16 cellular contexts compared by ENCODE assay signal in the genomic region with DNA sequence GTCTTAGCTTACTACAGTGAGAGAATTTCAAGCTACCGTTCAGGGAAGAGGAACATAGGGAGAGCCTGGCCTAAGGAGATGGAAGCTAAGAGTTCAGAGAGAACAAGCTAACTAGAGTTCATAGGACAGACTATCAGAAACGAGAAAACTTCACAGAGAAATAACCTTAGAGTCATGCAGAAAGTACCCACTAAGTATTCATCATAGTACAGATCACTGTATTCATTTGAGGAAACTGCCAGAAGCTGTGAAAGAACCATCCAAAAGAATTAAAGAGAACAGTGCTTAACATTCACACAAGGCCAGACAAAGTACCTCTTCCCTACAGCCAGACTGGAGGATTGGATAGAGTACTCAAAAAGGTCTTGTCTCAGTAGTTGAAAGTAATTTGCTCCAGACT. TPM values are rescaled to one million over a fixed set of nuclear protein-coding genes. Genes with fewer than 3 reads are reported as not detected.
DNase-seq lines count a peak whose midpoint lies in the region; ATAC-seq and TF ChIP-seq lines count a peak whose summit lies in the region.
"Had no signal": no experiment of that assay in that cellular context is flagged by ENCODE, and none has a peak within 500 bp of the region (broad histone marks: within the 10 kb centered on the region; RNA-seq: fewer than 3 reads in every experiment).

No MANE protein-coding gene starts in this region.

- peak overlapping the region; percentile 27 for H2AFZ ChIP-seq in mammary epithelial cell (ENCODE audit: low read depth, low read length)
- peak overlapping the region; percentile 42 for H2AFZ ChIP-seq in SU-DHL-6 (ENCODE audit: low read depth, low read length, severe bottlenecking)

- H3K27me3 Mint-ChIP-seq in MCF 10A (ENCODE audit: insufficient read depth, unreplicated experiment) (no peaks in the 10 kb centered on the region), HFFc6 (ENCODE audit: insufficient read depth) (peaks cover 4% of the 10 kb centered on the region)

- H3K79me2 ChIP-seq in mammary epithelial cell (ENCODE audit: insufficient read depth, low read length) (no peaks in the 10 kb centered on the region), SU-DHL-6 (ENCODE audit: insufficient read depth, low read length) (no peaks in the 10 kb centered on the region)

- H3K4me2 ChIP-seq in mammary epithelial cell (ENCODE audit: insufficient read depth, low read depth, low read length): no peak overlapping the region
- H3K4me2 ChIP-seq in SU-DHL-6 (ENCODE audit: low read depth, low read length, poor library complexity, severe bottlenecking): no peak overlapping the region
- H3K4me2 ChIP-seq: BLaER1 had no signal

- in situ Hi-C loops in mammary epithelial cell (cut with MboI; ENCODE audit: low sequenced_read_pairs in 2 of 2): no loop called here

- H3K9me2 ChIP-seq in SU-DHL-6 (replicated peaks; ENCODE audit: insufficient read depth, low read length): no peaks in the 10 kb centered on the region

- no peak for TF ChIP-seq CTCF in mammary epithelial cell (conservative IDR thresholded peaks at IDR 0.05 in 1 of 2, IDR thresholded peaks at IDR 0.05 in 1 of 2; ENCODE audit: extremely low read depth in 1 of 2, insufficient read depth in 1 of 2, low read depth in 1 of 2, low read length in 2 of 2)
- no peak for TF ChIP-seq CTCF in MCF 10A (IDR thresholded peaks at IDR 0.05; ENCODE audit: unreplicated experiment)
- no peak for TF ChIP-seq CTCF in SU-DHL-6 (IDR thresholded peaks at IDR 0.05; ENCODE audit: insufficient read depth, low read length, poor library complexity, severe bottlenecking)
- TF ChIP-seq CTCF in HFFc6 (IDR thresholded peaks at IDR 0.05): no peak

- H3K27me3 ChIP-seq in mammary epithelial cell (ENCODE audit: insufficient read depth, low read length) (no peaks in the 10 kb centered on the region), SU-DHL-6 (ENCODE audit: low read length) (no peaks in the 10 kb centered on the region)
- H3K27me3 ChIP-seq: BLaER1 had no signal

- no peak for DNase-seq in mammary epithelial cell
- DNase-seq in MCF 10A (ENCODE audit: unreplicated experiment): no peak
- no peak for DNase-seq in NCI-H345 treated with DMSO at 0.1 percent for 48 hours (lab: John Stamatoyannopoulos, UW; ENCODE audit: unreplicated experiment)
- DNase-seq in NCI-H2227 treated with DMSO at 0.1 percent for 48 hours (lab: John Stamatoyannopoulos, UW): no peak
- DNase-seq in HFFc6: no peak
- no peak for DNase-seq in GOT3 (lab: John Stamatoyannopoulos, UW)
- DNase-seq: CD8-positive, alpha-beta memory T cell; GF-D8; KBM-7; NCI-H1048; NCI-H226; NCI-H69 had no signal

- H4K20me1 ChIP-seq in mammary epithelial cell (ENCODE audit: insufficient read depth, low read length) (no peaks in the 10 kb centered on the region), SU-DHL-6 (ENCODE audit: low read depth, low read length) (no peaks in the 10 kb centered on the region)
- H4K20me1 ChIP-seq: BLaER1 had no signal

- H3K27ac Mint-ChIP-seq in MCF 10A (ENCODE audit: low read depth, unreplicated experiment): no peak overlapping the region
- no peak overlapping the region for H3K27ac Mint-ChIP-seq in HFFc6
- H3K27ac Mint-ChIP-seq: CD8-positive, alpha-beta memory T cell had no signal

- POLR2A ChIA-PET in MCF 10A (lab: Yijun Ruan, JAX): interaction anchor here (0.6 kb wide), 2 partner anchors 9 to 370 kb away, joined by 3 read pairs; no protein-coding TSS in a partner anchor

- intact Hi-C loops in mammary epithelial cell (cut with micrococcal nuclease) (no loop called here), MCF 10A (cut with micrococcal nuclease) (no loop called here)

- no peaks in the 10 kb centered on the region for H3F3A ChIP-seq in SU-DHL-6 (ENCODE audit: insufficient read depth)

- WGBS in mammary epithelial cell (ENCODE audit: low coverage, missing lambda C conversion rate): 44% methylated on average over 2 of the region's 2 CpGs

- H3K9ac ChIP-seq in mammary epithelial cell (ENCODE audit: insufficient read depth, low read length) (no peak overlapping the region), SU-DHL-6 (ENCODE audit: low read length) (no peak overlapping the region)
- H3K9ac ChIP-seq: BLaER1 had no signal

- H3K9me3 Mint-ChIP-seq in MCF 10A (ENCODE audit: unreplicated experiment) (no peaks in the 10 kb centered on the region), HFFc6 (no peaks in the 10 kb centered on the region)

- BruUV-seq in mammary epithelial cell (replicated peaks; lab: Mats Ljungman, UMichigan) (no TSS peak), MCF 10A (replicated peaks; lab: Mats Ljungman, UMichigan) (no TSS peak)

- no peaks in the 10 kb centered on the region for H3K36me3 ChIP-seq in mammary epithelial cell (ENCODE audit: insufficient read depth, low read length)
- H3K36me3 ChIP-seq in SU-DHL-6 (ENCODE audit: low read length): no peaks in the 10 kb centered on the region
- H3K36me3 ChIP-seq: BLaER1 had no signal

- H3K4me1 Mint-ChIP-seq in MCF 10A (ENCODE audit: insufficient read depth, unreplicated experiment) (peaks cover 5% of the 10 kb centered on the region), HFFc6 (ENCODE audit: low read depth) (peaks cover 8% of the 10 kb centered on the region)
- H3K4me1 Mint-ChIP-seq: CD8-positive, alpha-beta memory T cell had no signal

- H3K4me3 Mint-ChIP-seq in MCF 10A (ENCODE audit: unreplicated experiment): no peak overlapping the region
- H3K4me3 Mint-ChIP-seq in HFFc6: no peak overlapping the region
- H3K4me3 Mint-ChIP-seq: CD8-positive, alpha-beta memory T cell had no signal

- ATAC-seq in HG02885 (IDR thresholded peaks at IDR 0.05; ENCODE audit: poor library complexity, unreplicated experiment): peak; percentile 26

- dilution Hi-C loops in mammary epithelial cell (cut with HindIII; ENCODE audit: low sequenced_read_pairs): no loop called here

- H3K27ac ChIP-seq in mammary epithelial cell (ENCODE audit: insufficient read depth, low read depth, low read length) (no peak overlapping the region), SU-DHL-6 (ENCODE audit: low read depth, low read length) (no peak overlapping the region)
- H3K27ac ChIP-seq: 22Rv1, BLaER1 had no signal

- H3K9me3 ChIP-seq in mammary epithelial cell (replicated peaks; ENCODE audit: insufficient read depth, low read length) (no peaks in the 10 kb centered on the region), SU-DHL-6 (ENCODE audit: insufficient read depth, low read length) (no peaks in the 10 kb centered on the region)

- H3K4me3 ChIP-seq in mammary epithelial cell (replicated peaks in 1 of 3; ENCODE audit: insufficient read depth in 1 of 3, low read depth in 2 of 3, low read length in 3 of 3): no peak overlapping the region
- H3K4me3 ChIP-seq in SU-DHL-6 (ENCODE audit: insufficient read depth, low read length, poor library complexity, severe bottlenecking): no peak overlapping the region
- H3K4me3 ChIP-seq: BLaER1 had no signal

- CTCF ChIA-PET in mammary epithelial cell (lab: Charles Lee; ENCODE audit: low non-redundant PET) (no interaction called here), MCF 10A (lab: Yijun Ruan, JAX) (interaction anchor here (0.7 to 1.1 kb wide), 2 partner anchors 14 to 133 kb away, joined by 4 read pairs; no protein-coding TSS in a partner anchor)

- H3K36me3 Mint-ChIP-seq in MCF 10A (ENCODE audit: insufficient read depth, unreplicated experiment) (no peaks in the 10 kb centered on the region), HFFc6 (ENCODE audit: low read depth) (no peaks in the 10 kb centered on the region)
- H3K36me3 Mint-ChIP-seq: CD8-positive, alpha-beta memory T cell had no signal

- no peaks in the 10 kb centered on the region for H3K4me1 ChIP-seq in mammary epithelial cell (ENCODE audit: insufficient read depth, low read length)
- H3K4me1 ChIP-seq: BLaER1 had no signal

RNA-seq across cellular contexts. Expression of a gene that starts 15.2 kb away (rescaled TPM):
- total RNA-seq in mammary epithelial cell (10 to 100 TPM; 39.0 to 80.9 TPM), MCF 10A (2022) (41.8 and 58.1 TPM in 2 replicates)
- polyA plus RNA-seq in mammary epithelial cell: 31.0 TPM
- 33.5 TPM for polyA minus RNA-seq in mammary epithelial cell
- 10 to 100 TPM; 78.3 to 93.4 (median 87.8) TPM for total RNA-seq in HFFc6 (2021; fragmentation: NEBNext Ultra II Directional; extraction: Animal tissue kit (Norgen Biotek cat#: 25700))
